In the genomic region with DNA sequence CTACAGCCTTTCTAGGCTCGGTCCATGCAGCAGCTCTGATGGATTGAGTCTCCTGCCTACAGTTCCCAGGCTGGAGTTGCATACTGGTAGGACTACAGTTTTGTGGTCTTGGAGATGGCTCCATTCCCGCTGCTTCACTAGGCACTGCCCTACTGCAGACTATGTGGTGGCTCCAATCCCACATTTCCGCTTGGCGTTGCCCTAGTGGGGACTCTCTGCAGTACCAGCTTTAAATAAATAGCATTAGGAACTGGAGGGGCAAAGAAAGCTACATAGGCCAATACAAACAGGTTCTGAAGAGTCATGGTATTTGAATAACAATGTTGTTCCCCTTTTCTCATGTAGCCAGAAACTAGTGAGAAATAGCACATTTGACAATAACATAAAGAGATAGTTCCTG, we compare ENCODE assay signal across 1 cellular context.
TF ChIP-seq lines count a peak whose summit lies in the region.

No MANE protein-coding gene starts in this region.

TF ChIP-seq in GM23338, 12 proteins besides CTCF, POLR2A, EP300 and RAD21 (continued from another document):
- TF ChIP-seq, protein P1, sequence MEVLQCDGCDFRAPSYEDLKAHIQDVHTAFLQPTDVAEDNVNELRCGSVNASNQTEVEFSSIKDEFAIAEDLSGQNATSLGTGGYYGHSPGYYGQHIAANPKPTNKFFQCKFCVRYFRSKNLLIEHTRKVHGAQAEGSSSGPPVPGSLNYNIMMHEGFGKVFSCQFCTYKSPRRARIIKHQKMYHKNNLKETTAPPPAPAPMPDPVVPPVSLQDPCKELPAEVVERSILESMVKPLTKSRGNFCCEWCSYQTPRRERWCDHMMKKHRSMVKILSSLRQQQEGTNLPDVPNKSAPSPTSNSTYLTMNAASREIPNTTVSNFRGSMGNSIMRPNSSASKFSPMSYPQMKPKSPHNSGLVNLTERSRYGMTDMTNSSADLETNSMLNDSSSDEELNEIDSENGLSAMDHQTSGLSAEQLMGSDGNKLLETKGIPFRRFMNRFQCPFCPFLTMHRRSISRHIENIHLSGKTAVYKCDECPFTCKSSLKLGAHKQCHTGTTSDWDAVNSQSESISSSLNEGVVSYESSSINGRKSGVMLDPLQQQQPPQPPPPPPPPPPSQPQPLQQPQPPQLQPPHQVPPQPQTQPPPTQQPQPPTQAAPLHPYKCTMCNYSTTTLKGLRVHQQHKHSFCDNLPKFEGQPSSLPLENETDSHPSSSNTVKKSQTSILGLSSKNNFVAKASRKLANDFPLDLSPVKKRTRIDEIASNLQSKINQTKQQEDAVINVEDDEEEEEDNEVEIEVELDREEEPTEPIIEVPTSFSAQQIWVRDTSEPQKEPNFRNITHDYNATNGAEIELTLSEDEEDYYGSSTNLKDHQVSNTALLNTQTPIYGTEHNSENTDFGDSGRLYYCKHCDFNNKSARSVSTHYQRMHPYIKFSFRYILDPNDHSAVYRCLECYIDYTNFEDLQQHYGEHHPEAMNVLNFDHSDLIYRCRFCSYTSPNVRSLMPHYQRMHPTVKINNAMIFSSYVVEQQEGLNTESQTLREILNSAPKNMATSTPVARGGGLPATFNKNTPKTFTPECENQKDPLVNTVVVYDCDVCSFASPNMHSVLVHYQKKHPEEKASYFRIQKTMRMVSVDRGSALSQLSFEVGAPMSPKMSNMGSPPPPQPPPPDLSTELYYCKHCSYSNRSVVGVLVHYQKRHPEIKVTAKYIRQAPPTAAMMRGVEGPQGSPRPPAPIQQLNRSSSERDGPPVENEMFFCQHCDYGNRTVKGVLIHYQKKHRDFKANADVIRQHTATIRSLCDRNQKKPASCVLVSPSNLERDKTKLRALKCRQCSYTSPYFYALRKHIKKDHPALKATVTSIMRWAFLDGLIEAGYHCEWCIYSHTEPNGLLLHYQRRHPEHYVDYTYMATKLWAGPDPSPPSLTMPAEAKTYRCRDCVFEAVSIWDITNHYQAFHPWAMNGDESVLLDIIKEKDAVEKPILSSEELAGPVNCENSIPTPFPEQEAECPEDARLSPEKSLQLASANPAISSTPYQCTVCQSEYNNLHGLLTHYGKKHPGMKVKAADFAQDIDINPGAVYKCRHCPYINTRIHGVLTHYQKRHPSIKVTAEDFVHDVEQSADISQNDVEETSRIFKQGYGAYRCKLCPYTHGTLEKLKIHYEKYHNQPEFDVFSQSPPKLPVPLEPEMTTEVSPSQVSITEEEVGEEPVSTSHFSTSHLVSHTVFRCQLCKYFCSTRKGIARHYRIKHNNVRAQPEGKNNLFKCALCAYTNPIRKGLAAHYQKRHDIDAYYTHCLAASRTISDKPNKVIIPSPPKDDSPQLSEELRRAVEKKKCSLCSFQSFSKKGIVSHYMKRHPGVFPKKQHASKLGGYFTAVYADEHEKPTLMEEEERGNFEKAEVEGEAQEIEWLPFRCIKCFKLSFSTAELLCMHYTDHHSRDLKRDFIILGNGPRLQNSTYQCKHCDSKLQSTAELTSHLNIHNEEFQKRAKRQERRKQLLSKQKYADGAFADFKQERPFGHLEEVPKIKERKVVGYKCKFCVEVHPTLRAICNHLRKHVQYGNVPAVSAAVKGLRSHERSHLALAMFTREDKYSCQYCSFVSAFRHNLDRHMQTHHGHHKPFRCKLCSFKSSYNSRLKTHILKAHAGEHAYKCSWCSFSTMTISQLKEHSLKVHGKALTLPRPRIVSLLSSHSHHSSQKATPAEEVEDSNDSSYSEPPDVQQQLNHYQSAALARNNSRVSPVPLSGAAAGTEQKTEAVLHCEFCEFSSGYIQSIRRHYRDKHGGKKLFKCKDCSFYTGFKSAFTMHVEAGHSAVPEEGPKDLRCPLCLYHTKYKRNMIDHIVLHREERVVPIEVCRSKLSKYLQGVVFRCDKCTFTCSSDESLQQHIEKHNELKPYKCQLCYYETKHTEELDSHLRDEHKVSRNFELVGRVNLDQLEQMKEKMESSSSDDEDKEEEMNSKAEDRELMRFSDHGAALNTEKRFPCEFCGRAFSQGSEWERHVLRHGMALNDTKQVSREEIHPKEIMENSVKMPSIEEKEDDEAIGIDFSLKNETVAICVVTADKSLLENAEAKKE (CRISPR knock-in tag; IDR thresholded peaks at IDR 0.05): no peak
- TF ChIP-seq, protein P2, sequence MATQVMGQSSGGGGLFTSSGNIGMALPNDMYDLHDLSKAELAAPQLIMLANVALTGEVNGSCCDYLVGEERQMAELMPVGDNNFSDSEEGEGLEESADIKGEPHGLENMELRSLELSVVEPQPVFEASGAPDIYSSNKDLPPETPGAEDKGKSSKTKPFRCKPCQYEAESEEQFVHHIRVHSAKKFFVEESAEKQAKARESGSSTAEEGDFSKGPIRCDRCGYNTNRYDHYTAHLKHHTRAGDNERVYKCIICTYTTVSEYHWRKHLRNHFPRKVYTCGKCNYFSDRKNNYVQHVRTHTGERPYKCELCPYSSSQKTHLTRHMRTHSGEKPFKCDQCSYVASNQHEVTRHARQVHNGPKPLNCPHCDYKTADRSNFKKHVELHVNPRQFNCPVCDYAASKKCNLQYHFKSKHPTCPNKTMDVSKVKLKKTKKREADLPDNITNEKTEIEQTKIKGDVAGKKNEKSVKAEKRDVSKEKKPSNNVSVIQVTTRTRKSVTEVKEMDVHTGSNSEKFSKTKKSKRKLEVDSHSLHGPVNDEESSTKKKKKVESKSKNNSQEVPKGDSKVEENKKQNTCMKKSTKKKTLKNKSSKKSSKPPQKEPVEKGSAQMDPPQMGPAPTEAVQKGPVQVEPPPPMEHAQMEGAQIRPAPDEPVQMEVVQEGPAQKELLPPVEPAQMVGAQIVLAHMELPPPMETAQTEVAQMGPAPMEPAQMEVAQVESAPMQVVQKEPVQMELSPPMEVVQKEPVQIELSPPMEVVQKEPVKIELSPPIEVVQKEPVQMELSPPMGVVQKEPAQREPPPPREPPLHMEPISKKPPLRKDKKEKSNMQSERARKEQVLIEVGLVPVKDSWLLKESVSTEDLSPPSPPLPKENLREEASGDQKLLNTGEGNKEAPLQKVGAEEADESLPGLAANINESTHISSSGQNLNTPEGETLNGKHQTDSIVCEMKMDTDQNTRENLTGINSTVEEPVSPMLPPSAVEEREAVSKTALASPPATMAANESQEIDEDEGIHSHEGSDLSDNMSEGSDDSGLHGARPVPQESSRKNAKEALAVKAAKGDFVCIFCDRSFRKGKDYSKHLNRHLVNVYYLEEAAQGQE (IDR thresholded peaks at IDR 0.05; ENCODE audit: unreplicated experiment): no peak
- TF ChIP-seq STAT1 (IDR thresholded peaks at IDR 0.05; ENCODE audit: unreplicated experiment) (no peak), EZH2 (IDR thresholded peaks at IDR 0.05; ENCODE audit: low read depth, unreplicated experiment) (no peak), JUNB (IDR thresholded peaks at IDR 0.05; ENCODE audit: unreplicated experiment) (no peak), NANOG (IDR thresholded peaks at IDR 0.05; ENCODE audit: borderline replicate concordance) (no peak), POLR2AphosphoS5 (IDR thresholded peaks at IDR 0.05; ENCODE audit: low read depth) (no peak)
- TF ChIP-seq, protein P3, sequence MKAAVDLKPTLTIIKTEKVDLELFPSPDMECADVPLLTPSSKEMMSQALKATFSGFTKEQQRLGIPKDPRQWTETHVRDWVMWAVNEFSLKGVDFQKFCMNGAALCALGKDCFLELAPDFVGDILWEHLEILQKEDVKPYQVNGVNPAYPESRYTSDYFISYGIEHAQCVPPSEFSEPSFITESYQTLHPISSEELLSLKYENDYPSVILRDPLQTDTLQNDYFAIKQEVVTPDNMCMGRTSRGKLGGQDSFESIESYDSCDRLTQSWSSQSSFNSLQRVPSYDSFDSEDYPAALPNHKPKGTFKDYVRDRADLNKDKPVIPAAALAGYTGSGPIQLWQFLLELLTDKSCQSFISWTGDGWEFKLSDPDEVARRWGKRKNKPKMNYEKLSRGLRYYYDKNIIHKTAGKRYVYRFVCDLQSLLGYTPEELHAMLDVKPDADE (IDR thresholded peaks at IDR 0.05): no peak
